Comparison of ENCODE assay signal across 1 cellular context in the genomic region with DNA sequence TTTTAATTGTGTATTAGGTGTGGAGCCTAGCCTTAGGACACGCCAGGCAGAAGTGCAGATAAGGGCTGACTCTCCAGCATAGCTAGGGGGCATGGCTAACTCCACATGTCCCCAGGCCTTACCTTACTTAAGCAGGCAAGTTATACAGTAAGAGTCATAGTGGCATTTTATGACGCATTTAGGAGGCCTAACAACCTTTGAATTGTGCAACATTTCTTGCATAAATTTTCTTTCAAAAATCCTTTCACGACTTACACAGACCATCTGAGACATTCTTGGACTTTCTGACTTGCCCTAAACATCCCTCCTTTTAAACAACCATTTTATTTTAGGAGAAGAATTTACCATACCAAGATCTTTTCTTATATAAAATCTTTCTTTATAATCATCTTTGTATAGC.
TF ChIP-seq lines count a peak whose summit lies in the region.

No MANE protein-coding gene starts in this region.

TF ChIP-seq in SK-N-SH treated with all-trans-retinoic acid at 6 μM for 48 hours, 23 proteins besides CTCF, POLR2A, EP300 and RAD21 (continued from another document):
- TF ChIP-seq RARB (CRISPR knock-in tag; IDR thresholded peaks at IDR 0.05), result no peak
TF ChIP-seq in SK-N-SH treated with all-trans-retinoic acid at 6 μM for 48 hours: peak in this region for 0.
